In the genomic region with DNA sequence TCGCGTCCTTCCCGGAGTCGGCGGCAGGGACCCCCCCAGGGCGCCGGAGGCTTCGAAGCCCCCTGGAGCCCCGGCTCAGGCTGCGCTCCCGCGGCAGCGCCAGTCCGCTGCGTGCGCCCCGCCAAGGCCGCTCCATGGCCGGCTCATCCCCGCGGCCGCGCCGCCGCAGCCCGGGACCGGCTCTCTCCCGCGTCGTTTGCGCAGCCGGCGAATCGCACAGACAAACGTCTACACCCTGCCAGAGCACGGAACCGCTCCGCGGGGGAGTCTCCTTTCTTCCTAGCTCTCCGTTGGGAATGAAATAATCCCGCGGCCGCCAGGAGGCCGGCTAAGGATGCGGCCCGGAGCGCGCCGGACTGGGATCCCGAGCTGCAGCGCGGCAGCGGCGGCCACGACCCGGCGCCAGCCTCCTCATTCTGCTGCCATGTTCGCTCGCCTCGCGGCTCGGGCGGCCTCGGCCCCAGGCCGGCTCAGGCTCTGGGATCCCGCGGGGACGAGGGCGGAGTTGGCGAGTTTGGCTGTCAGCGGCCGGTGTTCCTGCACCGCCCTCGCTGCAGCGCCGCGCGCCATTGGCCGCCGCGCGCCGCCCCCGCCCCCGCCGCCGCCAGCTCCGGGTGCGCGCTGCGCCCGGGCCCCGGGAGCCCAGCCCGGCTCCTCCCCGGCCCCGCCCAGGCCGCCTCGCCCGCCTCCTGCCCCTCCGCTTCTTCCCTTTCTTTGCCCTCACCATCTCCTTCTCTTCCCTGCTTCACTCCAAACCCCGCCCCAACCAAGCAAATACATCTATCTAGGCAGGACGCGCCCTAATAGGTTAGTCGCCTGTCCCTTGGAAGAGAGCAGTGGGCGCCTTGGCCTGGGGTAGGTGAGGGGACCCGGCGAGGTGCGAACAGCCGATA, we compare ENCODE assay signal across 8 cellular contexts. TPM values are rescaled to one million over a fixed set of nuclear protein-coding genes. Genes with fewer than 3 reads are reported as not detected.
DNase-seq lines count a peak whose midpoint lies in the region; ATAC-seq, FAIRE-seq and TF ChIP-seq lines count a peak whose summit lies in the region.

Gene GFOD1, minus strand, starts transcription at position 479 of the 893 bp plus-strand sequence. CDS start 710 bp downstream, outside the sequence.

- intact Hi-C loops in CD4-positive, alpha-beta memory T cell (cut with micrococcal nuclease) = loop anchor here (1.0 to 5.0 kb wide), 6 partner anchors 35 to 225 kb away; partner anchors contain the start of genes RANBP9, SIRT5 and TBC1D7

- H3K79me2 ChIP-seq in H1 (ENCODE audit: control insufficient read depth in 1 of 2, insufficient read depth in 2 of 2, low read length in 2 of 2) = peaks cover 0 to 19% of the 10 kb centered on the region in 2 experiments; a peak in 3 of 4 replicates

- DNase-seq in CD4-positive, alpha-beta memory T cell = peak; percentile 55 to 68 (median 61)
- DNase-seq in NCI-H82 treated with DMSO at 0.1 percent for 48 hours (lab: John Stamatoyannopoulos, UW; ENCODE audit: unreplicated experiment) = peak; percentile 78
- peak; percentile 39 to 89 for DNase-seq in H1 (ENCODE audit: low read depth in 1 of 2, low spot score in 2 of 2)
- DNase-seq in mesenchymal stem cell = peak; percentile 88
- peak; percentile 42 for DNase-seq in stimulated activated CD8-positive, alpha-beta memory T cell treated with anti-CD3 and anti-CD28 coated beads, Interleukin-15, amount 100 ng/mL, for 1 hour (ENCODE audit: low read depth)

- peaks cover 0 to 10% of the 10 kb centered on the region in 2 experiments for H4K20me1 ChIP-seq in H1 (replicated peaks in 1 of 2; ENCODE audit: control insufficient read depth in 1 of 2, insufficient read depth in 2 of 2, low read length in 2 of 2)

- H3K27me3 Mint-ChIP-seq in CD4-positive, alpha-beta memory T cell = peaks cover 5 to 6% of the 10 kb centered on the region in 2 donors

- POLR2A ChIA-PET in CD4-positive, alpha-beta memory T cell (lab: Charles Lee; ENCODE audit: partially characterized antibody) = interaction anchor here (1.2 to 3.0 kb wide), 6 partner anchors 25 to 222 kb away, joined by 3 to 17 read pairs (median 5); partner anchors contain the start of genes SIRT5 and TBC1D7
- POLR2A ChIA-PET in activated CD8-positive, alpha-beta memory T cell treated with anti-CD3 and anti-CD28 coated beads for 36 hours (lab: Charles Lee) = interaction anchor here (0.7 to 2.2 kb wide), 8 partner anchors 33 to 224 kb away, joined by 3 to 10 read pairs (median 7); partner anchors contain the start of genes NOL7, RANBP9, SIRT5 and TBC1D7
- POLR2A ChIA-PET in H1 (lab: Charles Lee; ENCODE audit: partially characterized antibody) = interaction anchor here (0.7 to 3.7 kb wide), 12 partner anchors 9 to 159 kb away, joined by 3 to 29 read pairs (median 4); partner anchors contain the start of genes NOL7, SIRT5 and TBC1D7

- H3K23me2 ChIP-seq in H1 (ENCODE audit: low read depth, low read length) = peaks cover 29% of the 10 kb centered on the region

- H2AFZ ChIP-seq in H1 (ENCODE audit: low read length) = peak within 1 kb of the TSS; percentile 75; the same call in 1 of the 2 replicates
- H2AFZ ChIP-seq in mesenchymal stem cell (ENCODE audit: low read depth, low read length) = peak within 1 kb of the TSS; percentile 94

- TF ChIP-seq POLR2A in H1 (IDR thresholded peaks at IDR 0.05; ENCODE audit: control extremely low read depth in 1 of 2, low read depth in 2 of 2, low read length in 2 of 2) = peak in 1 of 2 experiments; percentile 40; a peak in 2 of 3 replicates

- H3K14ac ChIP-seq in H1 (ENCODE audit: insufficient read length) (no peak within 1 kb of the TSS), mesenchymal stem cell (ENCODE audit: low read length in 2 of 2) (peak within 1 kb of the TSS in 1 of 2 experiments; percentile 86)

- peaks cover 0 to 2% of the 10 kb centered on the region in 2 donors for H3K36me3 Mint-ChIP-seq in CD4-positive, alpha-beta memory T cell

- H2BK15ac ChIP-seq in H1 (ENCODE audit: low read length) (no peak within 1 kb of the TSS), mesenchymal stem cell (ENCODE audit: low read depth, poor library complexity, severe bottlenecking) (peak within 1 kb of the TSS; percentile 55)

- H3K79me1 ChIP-seq in H1 (ENCODE audit: low read depth, low read length) (peaks cover 3% of the 10 kb centered on the region; the same call in 1 of the 2 replicates), mesenchymal stem cell (replicated peaks; ENCODE audit: low read length, poor library complexity, severe bottlenecking) (peaks cover 11% of the 10 kb centered on the region)

- H3K4me1 Mint-ChIP-seq in CD4-positive, alpha-beta memory T cell = peaks cover 16 to 36% (median 30%) of the 10 kb centered on the region in 4 donors

- H4K8ac ChIP-seq in H1 (ENCODE audit: extremely low read depth, insufficient read depth, low read length) (peak within 1 kb of the TSS; percentile 21; the same call in 1 of the 2 replicates), mesenchymal stem cell (ENCODE audit: low read length) (peak within 1 kb of the TSS; percentile 95)

- H2BK5ac ChIP-seq in H1 (ENCODE audit: low read depth, low read length) (no peak within 1 kb of the TSS), mesenchymal stem cell (ENCODE audit: low read depth, low read length, poor library complexity, severe bottlenecking) (no peak within 1 kb of the TSS)

- H2BK120ac ChIP-seq in H1 (replicated peaks; ENCODE audit: low read depth, low read length) (no peak within 1 kb of the TSS), mesenchymal stem cell (ENCODE audit: low read depth, low read length) (no peak within 1 kb of the TSS)

- no peak for TF ChIP-seq EP300 in H1 (IDR thresholded peaks at IDR 0.05; ENCODE audit: borderline replicate concordance in 1 of 2, low read depth in 2 of 2, low read length in 2 of 2)

- no peaks in the 10 kb centered on the region for H3K9me3 ChIP-seq in CD4-positive, alpha-beta memory T cell (ENCODE audit: control insufficient read depth in 1 of 2, low read length in 2 of 2)
- H3K9me3 ChIP-seq in H1 (ENCODE audit: insufficient read depth in 2 of 2, low read depth in 1 of 2, low read length in 1 of 2) (no peaks in the 10 kb centered on the region), mesenchymal stem cell (ENCODE audit: control insufficient read depth, low read length) (no peaks in the 10 kb centered on the region)

- H3K9me3 Mint-ChIP-seq in CD4-positive, alpha-beta memory T cell = peaks cover 0 to 2% (median 0%) of the 10 kb centered on the region in 8 donors

- 3% methylated on average over 20 of the region's 109 CpGs; no CpG with 5 or more reads in 1 of the 2 experiments for WGBS in H1 (ENCODE audit: extremely low coverage in 1 of 2, insufficient coverage in 1 of 2, insufficient read length in 1 of 2, insufficient replicate concordance in 2 of 2, low coverage in 1 of 2, low lambda C conversion rate in 2 of 2, missing lambda C conversion rate in 1 of 2), 2 experiments
- WGBS in mesenchymal stem cell = under 1% methylated on average over 91 of the region's 109 CpGs

- H3K27ac ChIP-seq in CD4-positive, alpha-beta memory T cell (ENCODE audit: low read depth, low read length) = peak within 1 kb of the TSS; percentile 4
- no peak within 1 kb of the TSS for H3K27ac ChIP-seq in H1 (ENCODE audit: low read depth, low read length)
- no peak within 1 kb of the TSS for H3K27ac ChIP-seq in mesenchymal stem cell (ENCODE audit: low read length, poor library complexity, severe bottlenecking)

- no peaks in the 10 kb centered on the region for H3K27me3 ChIP-seq in CD4-positive, alpha-beta memory T cell (ENCODE audit: insufficient read depth, low read length)
- H3K27me3 ChIP-seq in H1 (replicated peaks in 1 of 4; ENCODE audit: control insufficient read depth in 3 of 4, extremely low read depth in 1 of 4, insufficient read depth in 3 of 4, low read length in 3 of 4) (peaks cover 7 to 53% (median 32%) of the 10 kb centered on the region in 4 experiments), mesenchymal stem cell (ENCODE audit: control insufficient read depth in 1 of 2, insufficient read depth in 1 of 2, low read length in 2 of 2) (no peaks in the 10 kb centered on the region)

- peak; percentile 72 for ATAC-seq in GM19438 (IDR thresholded peaks at IDR 0.05; ENCODE audit: low read depth, unreplicated experiment)
- ATAC-seq in HG03565 (IDR thresholded peaks at IDR 0.05; ENCODE audit: unreplicated experiment) = peak; percentile 67

- H3K27ac Mint-ChIP-seq in CD4-positive, alpha-beta memory T cell = peak within 1 kb of the TSS; percentile 42 to 78 (median 73)

- TF ChIP-seq CTCF in H1 (IDR thresholded peaks at IDR 0.05; ENCODE audit: control extremely low read depth in 1 of 3, insufficient read depth in 1 of 3, low read depth in 1 of 3, low read length in 3 of 3) = no peak

- H3K4me1 ChIP-seq in CD4-positive, alpha-beta memory T cell (ENCODE audit: insufficient read depth, low read length) = peaks cover 12% of the 10 kb centered on the region
- H3K4me1 ChIP-seq in H1 (replicated peaks in 1 of 4; ENCODE audit: control insufficient read depth in 3 of 4, insufficient read depth in 4 of 4, low read length in 3 of 4) = peaks cover 0 to 8% (median 3%) of the 10 kb centered on the region in 4 experiments; a peak in 5 of 7 replicates
- H3K4me1 ChIP-seq in mesenchymal stem cell (ENCODE audit: control insufficient read depth, insufficient read depth, low read depth, low read length) = peaks cover 11% of the 10 kb centered on the region

- H3K4me3 ChIP-seq in CD4-positive, alpha-beta memory T cell (ENCODE audit: low read length in 2 of 2) = peak within 1 kb of the TSS; percentile 67 to 69
- H3K4me3 ChIP-seq in H1 (ENCODE audit: extremely low read depth in 1 of 4, insufficient read depth in 2 of 4, low read depth in 3 of 4, low read length in 4 of 4) = peak within 1 kb of the TSS; percentile 57 to 87 (median 75)
- H3K4me3 ChIP-seq in mesenchymal stem cell (ENCODE audit: insufficient read depth in 1 of 2, low read depth in 1 of 2, low read length in 2 of 2) = peak within 1 kb of the TSS; percentile 56 to 88

- peak within 1 kb of the TSS; percentile 88 to 94 (median 92) for H3K4me3 Mint-ChIP-seq in CD4-positive, alpha-beta memory T cell

- H3K18ac ChIP-seq in H1 (ENCODE audit: extremely low read depth, low read length) = peak within 1 kb of the TSS; percentile 4
- peak within 1 kb of the TSS; percentile 55 to 76 for H3K18ac ChIP-seq in mesenchymal stem cell (ENCODE audit: low read depth in 1 of 2, low read length in 2 of 2)

- no peak within 1 kb of the TSS for H4K91ac ChIP-seq in H1 (replicated peaks; ENCODE audit: insufficient read length, low read length)
- H4K91ac ChIP-seq in mesenchymal stem cell (ENCODE audit: low read length) = peak within 1 kb of the TSS; percentile 54

- CTCF ChIA-PET in CD4-positive, alpha-beta memory T cell (lab: Charles Lee; ENCODE audit: partially characterized antibody) = interaction anchor here (0.9 to 1.5 kb wide), 3 partner anchors 88 to 158 kb away, joined by 3 to 6 read pairs (median 3); no protein-coding TSS in a partner anchor
- CTCF ChIA-PET in activated CD8-positive, alpha-beta memory T cell treated with anti-CD3 and anti-CD28 coated beads for 36 hours (lab: Charles Lee) = interaction anchor here (0.9 to 1.7 kb wide), 5 partner anchors 33 to 308 kb away, joined by 3 to 7 read pairs (median 3); partner anchors contain the start of gene SIRT5
- CTCF ChIA-PET in H1 (lab: Charles Lee; ENCODE audit: partially characterized antibody) = interaction anchor here (0.9 to 2.3 kb wide), 8 partner anchors 52 to 130 kb away, joined by 3 to 6 read pairs (median 3); partner anchors contain the start of gene SIRT5

- no peak within 1 kb of the TSS for H4K5ac ChIP-seq in H1 (ENCODE audit: insufficient read length, low read depth, low read length)

- peak within 1 kb of the TSS; percentile 65 for H3K4ac ChIP-seq in H1 (replicated peaks; ENCODE audit: insufficient read length, low read depth, low read length)
- H3K4ac ChIP-seq in mesenchymal stem cell (ENCODE audit: low read depth in 1 of 2, low read length in 2 of 2) = peak within 1 kb of the TSS in 1 of 2 experiments; percentile 68

- no peaks in the 10 kb centered on the region for H3K36me3 ChIP-seq in CD4-positive, alpha-beta memory T cell (ENCODE audit: insufficient read depth, low read length)
- H3K36me3 ChIP-seq in H1 (ENCODE audit: control insufficient read depth in 2 of 4, insufficient read depth in 4 of 4, low read length in 3 of 4) (no peaks in the 10 kb centered on the region), mesenchymal stem cell (ENCODE audit: control insufficient read depth in 1 of 2, insufficient read depth in 2 of 2, low read depth in 1 of 2, low read length in 2 of 2) (no peaks in the 10 kb centered on the region)

- no peak within 1 kb of the TSS; the same call in 1 of the 2 replicates for H2BK20ac ChIP-seq in H1 (ENCODE audit: low read length)

- H2BK12ac ChIP-seq in H1 (ENCODE audit: low read depth, low read length) = peak within 1 kb of the TSS; percentile 75
- peak within 1 kb of the TSS in 1 of 2 experiments; percentile 89 for H2BK12ac ChIP-seq in mesenchymal stem cell (ENCODE audit: low read length in 2 of 2)

- H2AK5ac ChIP-seq in H1 (ENCODE audit: low read depth, low read length) = no peak within 1 kb of the TSS
- H2AK5ac ChIP-seq in mesenchymal stem cell (ENCODE audit: low read length, severe bottlenecking) = no peak within 1 kb of the TSS

- FAIRE-seq in H1 (lab: Jason Lieb, UNC) = no peak

- peak; percentile 2 to 15; a peak in 2 of 4 replicates for TF ChIP-seq RAD21 in H1 (IDR thresholded peaks at IDR 0.05 in 1 of 2, conservative IDR thresholded peaks at IDR 0.05 in 1 of 2; ENCODE audit: low read depth in 2 of 2, low read length in 2 of 2)

- peak within 1 kb of the TSS; percentile 90 to 99 for H3K4me2 ChIP-seq in H1 (ENCODE audit: insufficient read depth in 1 of 2, low read depth in 2 of 2, low read length in 2 of 2)
- peak within 1 kb of the TSS; percentile 96 for H3K4me2 ChIP-seq in mesenchymal stem cell (ENCODE audit: low read length, poor library complexity, severe bottlenecking)

- H3K56ac ChIP-seq in H1 (replicated peaks; ENCODE audit: insufficient read length, low read depth, low read length) = no peak within 1 kb of the TSS

- H3K23ac ChIP-seq in H1 (ENCODE audit: insufficient read length) (no peak within 1 kb of the TSS), mesenchymal stem cell (ENCODE audit: low read length in 2 of 2) (peak within 1 kb of the TSS in 1 of 2 experiments; percentile 88)

- peak within 1 kb of the TSS; percentile 16 to 60 (median 40); a peak in 6 of 7 replicates for H3K9ac ChIP-seq in H1 (replicated peaks in 1 of 4; ENCODE audit: extremely low read depth in 1 of 4, low read depth in 3 of 4, low read length in 3 of 4)
- H3K9ac ChIP-seq in mesenchymal stem cell (ENCODE audit: low read length) = peak within 1 kb of the TSS; percentile 80

RNA-seq across cellular contexts. Expression of gene GFOD1, which starts in this region (rescaled TPM):
- total RNA-seq in CD4-positive, alpha-beta memory T cell = 1 to 10 TPM in 1 of 2 experiments, under 1 TPM in 1; 0.97 to 1.1 TPM
- polyA plus RNA-seq in CD4-positive, alpha-beta memory T cell = under 1 TPM in 1 of 2 donors, not detected in 1; 0.95 TPM
- 10 to 100 TPM; 11.5 to 12.7 TPM for total RNA-seq in activated CD8-positive, alpha-beta memory T cell treated with anti-CD3 and anti-CD28 coated beads for 36 hours
- 8.5 and 8.8 TPM in 2 replicates for total RNA-seq in H1 (2021; fragmentation: NEBNext Ultra II Directional; extraction: Animal tissue kit (Norgen Biotek cat#: 25700))
- polyA plus RNA-seq in H1 (2011; rRNA removed) = 2.5 and 3.4 TPM in 2 replicates
- polyA plus RNA-seq in H1 (2011; cell fraction: cytosol; rRNA removed) = 2.8 TPM
- polyA plus RNA-seq in H1 (2011; cell fraction: nucleus; rRNA removed) = 4.1 TPM
- polyA plus RNA-seq in H1 (2012, experiment 1 of 2) = 2.5 to 3.4 TPM (median 3.1 TPM) in 4 replicates
- polyA plus RNA-seq in H1 (2012, experiment 2 of 2) = 0.63 TPM
- polyA plus RNA-seq in H1 (2013, experiment 1 of 2) = 3.5 TPM
- polyA plus RNA-seq in H1 (2013, experiment 2 of 2) = 3.6 TPM
- 8.5 and 10.8 TPM in 2 replicates for polyA minus RNA-seq in H1 (2011; rRNA and poly(A)+ RNA removed)
- 7.9 TPM for polyA minus RNA-seq in H1 (2011; cell fraction: cytosol; rRNA and poly(A)+ RNA removed)
- 14.4 TPM for polyA minus RNA-seq in H1 (2011; cell fraction: nucleus; rRNA and poly(A)+ RNA removed)
- polyA plus RNA-seq in mesenchymal stem cell (2013, experiment 1 of 2) = 2.3 TPM
- polyA plus RNA-seq in mesenchymal stem cell (2013, experiment 2 of 2) = 2.2 TPM
